Comparison of ENCODE assay signal across 1 cellular context in genomic region chr12:124140889-124141550, GRCh38.
TF ChIP-seq lines count a peak whose summit lies in the region.

No MANE protein-coding gene starts in this region.

TF ChIP-seq in GM23338, 12 proteins besides CTCF, POLR2A, EP300 and RAD21 (continued from another document):
- TF ChIP-seq ZNF462 (CRISPR knock-in tag; IDR thresholded peaks at IDR 0.05): peak; percentile 70
TF ChIP-seq in GM23338: peak in this region for 3.
